17 cellular contexts compared by ENCODE assay signal in genomic region chr4:8333726-8334460, GRCh38.
"Had no signal": no experiment of that assay in that cellular context is flagged by ENCODE, and none has a peak within 500 bp of the region (broad histone marks: within the 10 kb centered on the region; RNA-seq: fewer than 3 reads in every experiment).

No MANE protein-coding gene starts in this region.

- DNase-seq: activated CD4-positive, alpha-beta T cell treated with anti-CD3 and anti-CD28 coated beads for 4 hours; activated CD4-positive, alpha-beta T cell treated with anti-CD3 and anti-CD28 coated beads, Interleukin-2, amount 50 U/mL, for 4 hours; activated CD4-positive, CD25-positive, alpha-beta regulatory T cell; activated CD8-positive, alpha-beta memory T cell treated with anti-CD3 and anti-CD28 coated beads, Interleukin-2, amount 50 U/mL, for 48 hours; activated naive CD8-positive, alpha-beta T cell treated with anti-CD3 and anti-CD28 coated beads, Interleukin-2, amount 50 U/mL, for 24 hours; activated T-cell treated with anti-CD3 and anti-CD28 coated beads, Interleukin-2, amount 50 U/mL, for 24 hours; amygdala; dermis blood vessel endothelial cell; effector CD4-positive, alpha-beta T cell; glutamatergic neuron; natural killer cell; stimulated activated CD4-positive, alpha-beta T cell treated with anti-CD3 and anti-CD28 coated beads, Interleukin-12 subunit alpha, Interleukin-12 subunit beta, amount 100 ng/mL, for 4 hours; stimulated activated CD4-positive, alpha-beta T cell treated with anti-CD3 and anti-CD28 coated beads, Interleukin-4, amount 100 ng/mL, for 24 hours; substantia nigra had no signal

- H3K4me3 ChIP-seq: neural progenitor cell had no signal

- H3K27ac ChIP-seq: neural progenitor cell had no signal

- ATAC-seq: activated naive CD8-positive, alpha-beta T cell treated with anti-CD3 and anti-CD28 coated beads, Interleukin-2, amount 50 U/mL, for 24 hours; natural killer cell; right cardiac atrium; stimulated activated effector memory CD8-positive, alpha-beta T cell treated with anti-CD3 and anti-CD28 coated beads, Interleukin-12 subunit alpha, Interleukin-12 subunit beta, amount 100 ng/mL, for 72 hours had no signal

- H3K36me3 ChIP-seq: neural progenitor cell had no signal

- H3K27me3 ChIP-seq: neural progenitor cell had no signal

- H3K4me1 ChIP-seq: neural progenitor cell had no signal
